Comparison of ENCODE assay signal across 14 cellular contexts in genomic region chr22:49179886-49180682, GRCh38.
DNase-seq lines count a peak whose midpoint lies in the region; ATAC-seq and TF ChIP-seq lines count a peak whose summit lies in the region.
"Had no signal": no experiment of that assay in that cellular context is flagged by ENCODE, and none has a peak within 500 bp of the region (broad histone marks: within the 10 kb centered on the region; RNA-seq: fewer than 3 reads in every experiment).

No MANE protein-coding gene starts in this region.

- dilution Hi-C loops in IMR-90 (cut with HindIII; ENCODE audit: low sequenced_read_pairs, unreplicated experiment) = no loop called here

- no peaks in the 10 kb centered on the region for H4K20me1 ChIP-seq in IMR-90 (ENCODE audit: insufficient read depth, low read length)

- H3K4me3 ChIP-seq in IMR-90 (ENCODE audit: insufficient read depth, low read depth, low read length) (no peak overlapping the region), spleen (no peak overlapping the region)
- H3K4me3 ChIP-seq: A549, GM23338, HAP-1 had no signal

- peaks cover 8% of the 10 kb centered on the region for H3K9me3 Mint-ChIP-seq in chondrocyte (ENCODE audit: low read depth)
- H3K9me3 Mint-ChIP-seq: CD4-positive, alpha-beta memory T cell; GM23338 had no signal

- no peak overlapping the region for H2AK9ac ChIP-seq in IMR-90 (replicated peaks; ENCODE audit: low read depth, low read length, poor library complexity)

- H3K4me1 ChIP-seq in IMR-90 (ENCODE audit: control insufficient read depth, insufficient read depth, low read length) (no peaks in the 10 kb centered on the region), spleen (no peaks in the 10 kb centered on the region)
- H3K4me1 ChIP-seq: A549, BE2C, HAP-1 had no signal

- no peaks in the 10 kb centered on the region for H3K27me3 Mint-ChIP-seq in chondrocyte (ENCODE audit: low read depth)
- H3K27me3 Mint-ChIP-seq: IgD-negative memory B cell had no signal

- no peak overlapping the region for H4K91ac ChIP-seq in IMR-90 (ENCODE audit: insufficient read depth, low read depth, low read length)

- H4K8ac ChIP-seq in IMR-90 (ENCODE audit: low read depth in 2 of 2, low read length in 2 of 2) = no peak overlapping the region

- H2BK20ac ChIP-seq in IMR-90 (ENCODE audit: low read depth, low read length) = no peak overlapping the region

- no peak overlapping the region for H3K14ac ChIP-seq in IMR-90 (replicated peaks; ENCODE audit: low read depth, low read length)

- no peak overlapping the region for H2BK120ac ChIP-seq in IMR-90 (ENCODE audit: low read depth, low read length)

- no peak for TF ChIP-seq RAD21 in IMR-90 (IDR thresholded peaks at IDR 0.05; ENCODE audit: low read length)

- TF ChIP-seq CTCF in IMR-90 (conservative IDR thresholded peaks at IDR 0.05; ENCODE audit: low read depth, low read length) (no peak), chondrocyte (IDR thresholded peaks at IDR 0.05) (no peak), spleen (IDR thresholded peaks at IDR 0.05 in 8 of 11, conservative IDR thresholded peaks at IDR 0.05 in 3 of 11) (no peak)

- H3K4me2 ChIP-seq in IMR-90 (ENCODE audit: low read depth, low read length) = no peak overlapping the region
- H3K4me2 ChIP-seq: A549, GM23338 had no signal

- no peak for TF ChIP-seq POLR2A in IMR-90 (IDR thresholded peaks at IDR 0.05; ENCODE audit: low read depth, low read length)
- TF ChIP-seq POLR2A in spleen (IDR thresholded peaks at IDR 0.05) = no peak

- in situ Hi-C loops in IMR-90 (cut with MboI; ENCODE audit: low sequenced_read_pairs) = no loop called here

- no peak overlapping the region for H2AK5ac ChIP-seq in IMR-90 (ENCODE audit: low read depth, low read length)

- CTCF ChIA-PET in IMR-90 (lab: Yijun Ruan, JAX) = no interaction called here

- no peak overlapping the region for H3K56ac ChIP-seq in IMR-90 (ENCODE audit: extremely low read depth, insufficient read depth, low read length)

- no peak overlapping the region for H3K4me3 Mint-ChIP-seq in chondrocyte (ENCODE audit: unreplicated experiment)
- H3K4me3 Mint-ChIP-seq: CD4-positive, alpha-beta memory T cell; GM23338; IgD-negative memory B cell had no signal

- H3K18ac ChIP-seq in IMR-90 (ENCODE audit: low read depth, low read length) = no peak overlapping the region

- peaks cover 69% of the 10 kb centered on the region for H3K9me3 ChIP-seq in IMR-90 (ENCODE audit: control insufficient read depth, insufficient read depth, low read length)
- no peaks in the 10 kb centered on the region for H3K9me3 ChIP-seq in spleen
- H3K9me3 ChIP-seq: A549, HAP-1 had no signal

- POLR2A ChIA-PET in IMR-90 (lab: Charles Lee; ENCODE audit: unreplicated experiment) = no interaction called here

- H3K36me3 ChIP-seq in IMR-90 (ENCODE audit: control insufficient read depth, insufficient read depth, low read length) (no peaks in the 10 kb centered on the region), spleen (no peaks in the 10 kb centered on the region)
- H3K36me3 ChIP-seq: BE2C, HAP-1 had no signal

- DNase-seq in IMR-90 = no peak
- peak; percentile 80 for DNase-seq in chondrocyte (ENCODE audit: low spot score)
- DNase-seq in left lobe of liver (ENCODE audit: low spot score) = no peak
- DNase-seq in spleen = peak; percentile 58
- DNase-seq: BE2C; CD4-positive, alpha-beta memory T cell; DMS79 had no signal

- H3K36me3 Mint-ChIP-seq in chondrocyte (ENCODE audit: low read depth) = no peaks in the 10 kb centered on the region
- H3K36me3 Mint-ChIP-seq: CD4-positive, alpha-beta memory T cell had no signal

- H3K27ac ChIP-seq in IMR-90 (ENCODE audit: insufficient read depth, low read length) = no peak overlapping the region
- H3K27ac ChIP-seq in spleen = no peak overlapping the region
- H3K27ac ChIP-seq: A549, C4-2B had no signal

- ATAC-seq in IMR-90 (ENCODE audit: low read depth) (no peak), left lobe of liver (peak; percentile 44), HG03025 (IDR thresholded peaks at IDR 0.05; ENCODE audit: low FRiP score, unreplicated experiment) (no peak), HG03097 (IDR thresholded peaks at IDR 0.05; ENCODE audit: low FRiP score, unreplicated experiment) (no peak)
- ATAC-seq: A549, GM23338 had no signal

- WGBS in IMR-90 (ENCODE audit: extremely low coverage in 2 of 2, insufficient read length in 1 of 2), 2 experiments = 51% methylated on average over 3 of the region's 19 CpGs; no CpG with 5 or more reads in 1 of the 2 experiments
- 75 to 83% (median 79%) methylated on average over 15 to 19 of the region's 19 CpGs for WGBS in spleen, 5 donors

- H2BK5ac ChIP-seq in IMR-90 (ENCODE audit: low read depth, low read length, poor library complexity, severe bottlenecking) = no peak overlapping the region

- intact Hi-C loops in IMR-90 (cut with micrococcal nuclease) = no loop called here
- intact Hi-C loops in spleen (cut with DNase I; ENCODE audit: low total_unique reads) = no loop called here

- H4K5ac ChIP-seq in IMR-90 (ENCODE audit: low read depth, low read length) = no peak overlapping the region

- no peaks in the 10 kb centered on the region for H3K79me1 ChIP-seq in IMR-90 (ENCODE audit: low read depth in 1 of 2, low read length in 2 of 2)

- H2AFZ ChIP-seq in IMR-90 (replicated peaks; ENCODE audit: low read length, poor library complexity) = peak overlapping the region; percentile 21
- H2AFZ ChIP-seq: GM23338 had no signal

- H3K27me3 ChIP-seq in IMR-90 (ENCODE audit: control insufficient read depth, insufficient read depth, low read length) (no peaks in the 10 kb centered on the region), spleen (replicated peaks in 1 of 7) (peaks cover 0 to 50% (median 0%) of the 10 kb centered on the region in 7 donors)
- H3K27me3 ChIP-seq: BE2C had no signal

- no peak overlapping the region for H3K23ac ChIP-seq in IMR-90 (ENCODE audit: low read depth, low read length)

- H3K4ac ChIP-seq in IMR-90 (ENCODE audit: low read depth, low read length) = no peak overlapping the region

- H3K27ac Mint-ChIP-seq in chondrocyte (ENCODE audit: unreplicated experiment) = no peak overlapping the region
- H3K27ac Mint-ChIP-seq: CD4-positive, alpha-beta memory T cell; GM23338; IgD-negative memory B cell had no signal

- H2BK15ac ChIP-seq in IMR-90 (ENCODE audit: low read depth, low read length) = no peak overlapping the region

- no peaks in the 10 kb centered on the region for H3K4me1 Mint-ChIP-seq in chondrocyte (ENCODE audit: low read depth)
- H3K4me1 Mint-ChIP-seq: CD4-positive, alpha-beta memory T cell had no signal

- no peak overlapping the region for H3K9ac ChIP-seq in IMR-90 (ENCODE audit: low read depth, low read length)

- H3K9me1 ChIP-seq in IMR-90 (ENCODE audit: insufficient read depth, low read length) = no peaks in the 10 kb centered on the region

- BruUV-seq in IMR-90 (replicated peaks; lab: Mats Ljungman, UMichigan) = no TSS peak

TF ChIP-seq in IMR-90, 13 proteins besides CTCF, POLR2A, EP300 and RAD21:
- TF ChIP-seq RCOR1 (IDR thresholded peaks at IDR 0.05; ENCODE audit: insufficient replicate concordance, low read length) = no peak
TF ChIP-seq in IMR-90: peak in this region for 0.

Comparison
In these comparisons a context has a peak if more than half of its experiments do, and no peak if none do; other contexts are left out.
1. DNase-seq: peak in chondrocyte (single experiment) and spleen (single experiment); none in IMR-90 (single experiment) and left lobe of liver (single experiment).